In the genomic region with DNA sequence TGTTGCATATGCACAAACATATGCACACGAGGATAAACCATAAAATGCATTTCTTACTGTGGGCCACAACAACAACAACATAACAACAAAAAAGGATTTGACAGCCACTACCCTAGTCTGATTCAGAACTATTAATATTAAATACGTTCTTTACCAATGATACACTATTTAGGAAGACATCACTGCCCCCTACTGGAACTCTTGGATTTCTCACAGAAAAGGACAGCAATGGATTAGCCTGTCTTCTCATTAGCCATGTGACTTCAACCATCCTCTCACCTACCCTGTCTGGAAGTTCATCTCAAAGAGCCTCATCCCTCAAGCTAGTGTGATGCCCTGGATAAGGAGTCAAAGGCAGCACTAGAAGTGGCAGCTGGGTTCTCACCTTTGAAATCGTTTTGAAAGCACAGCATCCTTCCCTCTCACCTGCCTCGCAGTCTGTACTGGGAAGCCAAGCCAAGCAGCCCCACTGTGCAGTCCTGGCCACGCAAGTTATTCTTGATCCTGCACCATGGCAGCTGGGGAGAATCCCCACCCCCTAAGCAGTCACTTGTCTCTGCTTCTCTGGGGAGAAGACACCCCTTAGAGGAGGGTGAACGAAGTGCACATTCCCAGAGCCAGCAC, we compare ENCODE assay signal across 8 cellular contexts.
DNase-seq lines count a peak whose midpoint lies in the region; ATAC-seq and TF ChIP-seq lines count a peak whose summit lies in the region.

No MANE protein-coding gene starts in this region.

- H3K4me1 ChIP-seq in GM23248 (ENCODE audit: insufficient read depth) (peaks cover 17% of the 10 kb centered on the region), spleen (peaks cover 0 to 6% (median 0%) of the 10 kb centered on the region in 6 donors)

- in situ Hi-C loops in GM23248 (cut with MboI): no loop called here

- no peak overlapping the region for H3K4me2 ChIP-seq in GM23248 (ENCODE audit: unreplicated experiment)

- H3K9me3 ChIP-seq in GM23248 (ENCODE audit: low read depth): no peaks in the 10 kb centered on the region
- H3K9me3 ChIP-seq in spleen: no peaks in the 10 kb centered on the region

- H3K4me3 ChIP-seq in GM23248 (no peak overlapping the region), spleen (no peak overlapping the region)

- H3K9ac ChIP-seq in GM23248: no peak overlapping the region

- H3K4me3 Mint-ChIP-seq in activated CD4-positive, alpha-beta memory T cell treated with anti-CD3 and anti-CD28 coated beads, Interleukin-2, amount 10 ng/mL, durations not matched to agents 7 days and 5 days: no peak overlapping the region
- no peak overlapping the region for H3K4me3 Mint-ChIP-seq in activated CD4-positive, alpha-beta memory T cell treated with anti-CD3 and anti-CD28 coated beads for 36 hours
- H3K4me3 Mint-ChIP-seq in activated CD4-positive, alpha-beta T cell treated with anti-CD3 and anti-CD28 coated beads, Interleukin-2, amount 10 ng/mL, durations not matched to agents 7 days and 5 days: no peak overlapping the region

- H3K79me2 ChIP-seq in GM23248 (ENCODE audit: insufficient read depth): no peaks in the 10 kb centered on the region

- CTCF ChIA-PET in activated CD4-positive, alpha-beta memory T cell treated with anti-CD3 and anti-CD28 coated beads, Interleukin-2, amount 10 ng/mL, durations not matched to agents 7 days and 5 days (lab: Charles Lee): interaction anchor here (1.1 to 4.7 kb wide), 4 partner anchors 12 to 267 kb away, joined by 3 to 48 read pairs (median 5); no protein-coding TSS in a partner anchor
- CTCF ChIA-PET in activated CD4-positive, alpha-beta memory T cell treated with anti-CD3 and anti-CD28 coated beads for 36 hours (lab: Charles Lee): interaction anchor here (0.9 to 5.9 kb wide), 9 partner anchors 12 to 265 kb away, joined by 3 to 90 read pairs (median 6); no protein-coding TSS in a partner anchor
- CTCF ChIA-PET in activated CD4-positive, alpha-beta T cell treated with anti-CD3 and anti-CD28 coated beads, Interleukin-2, amount 10 ng/mL, durations not matched to agents 7 days and 5 days (lab: Charles Lee): interaction anchor here (0.9 to 1.1 kb wide), 2 partner anchors 9 to 14 kb away, joined by 3 to 4 read pairs; no protein-coding TSS in a partner anchor

- H3K27ac Mint-ChIP-seq in activated CD4-positive, alpha-beta memory T cell treated with anti-CD3 and anti-CD28 coated beads, Interleukin-2, amount 10 ng/mL, durations not matched to agents 7 days and 5 days: no peak overlapping the region
- no peak overlapping the region for H3K27ac Mint-ChIP-seq in activated CD4-positive, alpha-beta memory T cell treated with anti-CD3 and anti-CD28 coated beads for 36 hours
- no peak overlapping the region for H3K27ac Mint-ChIP-seq in activated CD4-positive, alpha-beta T cell treated with anti-CD3 and anti-CD28 coated beads, Interleukin-2, amount 10 ng/mL, durations not matched to agents 7 days and 5 days

- no peak overlapping the region for H2AFZ ChIP-seq in GM23248

- no peaks in the 10 kb centered on the region for H3K36me3 Mint-ChIP-seq in activated CD4-positive, alpha-beta memory T cell treated with anti-CD3 and anti-CD28 coated beads, Interleukin-2, amount 10 ng/mL, durations not matched to agents 7 days and 5 days (ENCODE audit: low read depth)
- no peaks in the 10 kb centered on the region for H3K36me3 Mint-ChIP-seq in activated CD4-positive, alpha-beta memory T cell treated with anti-CD3 and anti-CD28 coated beads for 36 hours
- H3K36me3 Mint-ChIP-seq in activated CD4-positive, alpha-beta T cell treated with anti-CD3 and anti-CD28 coated beads, Interleukin-2, amount 10 ng/mL, durations not matched to agents 7 days and 5 days (ENCODE audit: low read depth): no peaks in the 10 kb centered on the region

- peaks cover 34% of the 10 kb centered on the region for H3K27me3 Mint-ChIP-seq in activated CD4-positive, alpha-beta memory T cell treated with anti-CD3 and anti-CD28 coated beads, Interleukin-2, amount 10 ng/mL, durations not matched to agents 7 days and 5 days
- H3K27me3 Mint-ChIP-seq in activated CD4-positive, alpha-beta memory T cell treated with anti-CD3 and anti-CD28 coated beads for 36 hours: peaks cover 10% of the 10 kb centered on the region
- peaks cover 41% of the 10 kb centered on the region for H3K27me3 Mint-ChIP-seq in activated CD4-positive, alpha-beta T cell treated with anti-CD3 and anti-CD28 coated beads, Interleukin-2, amount 10 ng/mL, durations not matched to agents 7 days and 5 days

- H3K9me2 ChIP-seq in GM23248 (ENCODE audit: insufficient read depth): no peaks in the 10 kb centered on the region

- WGBS in GM23248 (ENCODE audit: low coverage in 1 of 2, low lambda C conversion rate in 2 of 2, missing lambda C conversion rate in 2 of 2), 2 experiments: 43 to 47% methylated on average over 6 of the region's 6 CpGs
- 51 to 60% (median 57%) methylated on average over 6 of the region's 6 CpGs for WGBS in spleen, 5 donors

- H4K20me1 ChIP-seq in GM23248 (ENCODE audit: insufficient read depth): no peaks in the 10 kb centered on the region

- intact Hi-C loops in activated CD4-positive, alpha-beta memory T cell treated with anti-CD3 and anti-CD28 coated beads for 36 hours (cut with micrococcal nuclease): loop anchor here (1.0 kb wide), 3 partner anchors 178 to 265 kb away; no protein-coding TSS in a partner anchor
- intact Hi-C loops in left ventricle myocardium superior (cut with micrococcal nuclease): no loop called here
- intact Hi-C loops in spleen (cut with DNase I; ENCODE audit: low total_unique reads): loop anchor here (5.0 kb wide), 1 partner anchor 256 kb away; no protein-coding TSS in a partner anchor

- peaks cover 26% of the 10 kb centered on the region for H3F3A ChIP-seq in GM23248 (ENCODE audit: insufficient read depth)

- H3K9me3 Mint-ChIP-seq in activated CD4-positive, alpha-beta memory T cell treated with anti-CD3 and anti-CD28 coated beads, Interleukin-2, amount 10 ng/mL, durations not matched to agents 7 days and 5 days: no peaks in the 10 kb centered on the region
- no peaks in the 10 kb centered on the region for H3K9me3 Mint-ChIP-seq in activated CD4-positive, alpha-beta memory T cell treated with anti-CD3 and anti-CD28 coated beads for 36 hours
- H3K9me3 Mint-ChIP-seq in activated CD4-positive, alpha-beta T cell treated with anti-CD3 and anti-CD28 coated beads, Interleukin-2, amount 10 ng/mL, durations not matched to agents 7 days and 5 days: no peaks in the 10 kb centered on the region

- ATAC-seq in left ventricle myocardium superior (peak; percentile 44), HG03469 (IDR thresholded peaks at IDR 0.05; ENCODE audit: unreplicated experiment) (no peak)

- POLR2A ChIA-PET in activated CD4-positive, alpha-beta memory T cell treated with anti-CD3 and anti-CD28 coated beads, Interleukin-2, amount 10 ng/mL, durations not matched to agents 7 days and 5 days (lab: Charles Lee): no interaction called here
- POLR2A ChIA-PET in activated CD4-positive, alpha-beta memory T cell treated with anti-CD3 and anti-CD28 coated beads for 36 hours (lab: Charles Lee): no interaction called here
- POLR2A ChIA-PET in activated CD4-positive, alpha-beta T cell treated with anti-CD3 and anti-CD28 coated beads, Interleukin-2, amount 10 ng/mL, durations not matched to agents 7 days and 5 days (lab: Charles Lee): no interaction called here

- TF ChIP-seq CTCF in spleen (IDR thresholded peaks at IDR 0.05 in 8 of 11, conservative IDR thresholded peaks at IDR 0.05 in 3 of 11): peak; percentile 45 to 86 (median 72)

- H3K27me3 ChIP-seq in GM23248 (replicated peaks; ENCODE audit: insufficient read depth) (peaks cover 24% of the 10 kb centered on the region), spleen (replicated peaks in 1 of 7) (no peaks in the 10 kb centered on the region)

- DNase-seq in activated CD4-positive, alpha-beta memory T cell treated with anti-CD3 and anti-CD28 coated beads, Interleukin-2, amount 10 ng/mL, durations not matched to agents 7 days and 5 days: peak; percentile 23
- DNase-seq in activated CD4-positive, alpha-beta memory T cell treated with anti-CD3 and anti-CD28 coated beads for 36 hours: no peak
- peak; percentile 80 for DNase-seq in GM23248
- DNase-seq in NCI-H1694 treated with DMSO at 0.1 percent for 48 hours (lab: John Stamatoyannopoulos, UW): peak; percentile 40
- peak; percentile 52 for DNase-seq in activated CD4-positive, alpha-beta T cell treated with anti-CD3 and anti-CD28 coated beads, Interleukin-2, amount 10 ng/mL, durations not matched to agents 7 days and 5 days
- no peak for DNase-seq in left ventricle myocardium superior
- no peak for DNase-seq in spleen

- H3K27ac ChIP-seq in GM23248 (no peak overlapping the region), spleen (no peak overlapping the region)

- no peak for TF ChIP-seq POLR2A in spleen (IDR thresholded peaks at IDR 0.05)

- H3K36me3 ChIP-seq in GM23248 (ENCODE audit: low read depth) (no peaks in the 10 kb centered on the region), spleen (no peaks in the 10 kb centered on the region)

- no peaks in the 10 kb centered on the region for H3K4me1 Mint-ChIP-seq in activated CD4-positive, alpha-beta memory T cell treated with anti-CD3 and anti-CD28 coated beads, Interleukin-2, amount 10 ng/mL, durations not matched to agents 7 days and 5 days
- H3K4me1 Mint-ChIP-seq in activated CD4-positive, alpha-beta memory T cell treated with anti-CD3 and anti-CD28 coated beads for 36 hours (ENCODE audit: low read depth): no peaks in the 10 kb centered on the region
- H3K4me1 Mint-ChIP-seq in activated CD4-positive, alpha-beta T cell treated with anti-CD3 and anti-CD28 coated beads, Interleukin-2, amount 10 ng/mL, durations not matched to agents 7 days and 5 days: no peaks in the 10 kb centered on the region

Comparison
In these comparisons a context has a peak if more than half of its experiments do, and no peak if none do; other contexts are left out.
1. DNase-seq: peak in activated CD4-positive, alpha-beta memory T cell treated with anti-CD3 and anti-CD28 coated beads, Interleukin-2, amount 10 ng/mL, durations not matched to agents 7 days and 5 days (single experiment), GM23248 (single experiment), NCI-H1694 treated with DMSO at 0.1 percent for 48 hours (single experiment) and activated CD4-positive, alpha-beta T cell treated with anti-CD3 and anti-CD28 coated beads, Interleukin-2, amount 10 ng/mL, durations not matched to agents 7 days and 5 days (single experiment); none in activated CD4-positive, alpha-beta memory T cell treated with anti-CD3 and anti-CD28 coated beads for 36 hours (single experiment), left ventricle myocardium superior (single experiment) and spleen (single experiment).